In the genomic region with DNA sequence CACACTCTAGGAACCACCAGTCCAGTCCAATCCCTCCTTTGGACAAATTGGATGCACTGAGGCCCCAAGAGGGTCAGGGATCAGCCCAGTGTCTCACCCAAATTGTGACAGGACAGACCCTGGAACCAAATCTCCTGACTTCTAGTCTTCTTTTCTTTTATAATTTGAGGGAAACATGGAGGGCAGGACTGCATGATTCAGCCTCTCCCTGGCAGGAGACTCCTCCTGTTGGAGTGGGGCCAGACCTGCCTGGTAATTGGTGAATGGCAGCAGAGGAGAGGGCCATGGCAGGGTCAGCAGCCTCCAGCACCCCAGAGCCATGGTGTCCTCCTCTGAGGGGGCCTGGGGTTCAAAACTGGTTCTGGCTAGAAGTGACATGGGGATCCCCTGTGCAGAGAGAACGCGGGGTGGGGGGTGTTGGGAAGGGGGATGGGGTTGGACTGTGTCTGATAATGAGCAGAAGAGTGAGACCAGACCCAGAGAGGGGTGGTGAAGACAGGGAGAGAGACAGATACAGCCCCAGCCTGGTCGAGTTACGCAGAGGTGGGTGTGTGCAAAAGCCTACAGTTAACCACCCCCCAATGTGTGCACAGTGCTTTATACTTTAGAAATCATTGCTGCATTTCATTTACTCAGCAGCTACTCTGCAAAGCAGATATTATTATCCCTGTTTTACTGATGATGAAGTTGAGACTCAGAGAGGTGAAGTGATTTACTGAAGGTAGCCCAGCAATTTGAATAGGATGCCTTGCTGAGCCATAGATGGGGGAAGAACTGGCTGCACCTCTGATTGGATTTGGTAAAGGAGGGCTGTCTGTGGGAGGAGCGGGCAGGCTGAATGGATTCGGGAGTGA, we compare ENCODE assay signal across 2 cellular contexts.
TF ChIP-seq lines count a peak whose summit lies in the region.

No MANE protein-coding gene starts in this region.

TF ChIP-seq in IMR-90, 13 proteins besides CTCF, POLR2A, EP300 and RAD21:
- TF ChIP-seq CEBPB (IDR thresholded peaks at IDR 0.05; ENCODE audit: low read depth, low read length), result no peak
- no peak for TF ChIP-seq CHD1 (IDR thresholded peaks at IDR 0.05; ENCODE audit: low read depth, low read length)
- TF ChIP-seq RFX5 (IDR thresholded peaks at IDR 0.05; ENCODE audit: low read depth, low read length), result no peak
- TF ChIP-seq MAZ (IDR thresholded peaks at IDR 0.05; ENCODE audit: borderline replicate concordance, low read depth, low read length), result no peak
- TF ChIP-seq SMC3 (IDR thresholded peaks at IDR 0.05; ENCODE audit: low read depth, low read length), result no peak
- TF ChIP-seq, protein P1, sequence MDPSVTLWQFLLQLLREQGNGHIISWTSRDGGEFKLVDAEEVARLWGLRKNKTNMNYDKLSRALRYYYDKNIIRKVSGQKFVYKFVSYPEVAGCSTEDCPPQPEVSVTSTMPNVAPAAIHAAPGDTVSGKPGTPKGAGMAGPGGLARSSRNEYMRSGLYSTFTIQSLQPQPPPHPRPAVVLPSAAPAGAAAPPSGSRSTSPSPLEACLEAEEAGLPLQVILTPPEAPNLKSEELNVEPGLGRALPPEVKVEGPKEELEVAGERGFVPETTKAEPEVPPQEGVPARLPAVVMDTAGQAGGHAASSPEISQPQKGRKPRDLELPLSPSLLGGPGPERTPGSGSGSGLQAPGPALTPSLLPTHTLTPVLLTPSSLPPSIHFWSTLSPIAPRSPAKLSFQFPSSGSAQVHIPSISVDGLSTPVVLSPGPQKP (IDR thresholded peaks at IDR 0.05; ENCODE audit: borderline replicate concordance, low read depth, low read length), result no peak
- TF ChIP-seq NFE2L2 (IDR thresholded peaks at IDR 0.05; ENCODE audit: low read depth, low read length), result no peak
- no peak for TF ChIP-seq BHLHE40 (IDR thresholded peaks at IDR 0.05; ENCODE audit: low read depth, low read length)
- TF ChIP-seq FOS (IDR thresholded peaks at IDR 0.05; ENCODE audit: low read depth, low read length), result no peak
- TF ChIP-seq MAFK (IDR thresholded peaks at IDR 0.05; ENCODE audit: low read depth, low read length), result no peak
- no peak for TF ChIP-seq USF2 (IDR thresholded peaks at IDR 0.05; ENCODE audit: low read depth, low read length)
- no peak for TF ChIP-seq RCOR1 (IDR thresholded peaks at IDR 0.05; ENCODE audit: insufficient replicate concordance, low read length)
- no peak for TF ChIP-seq MXI1 (IDR thresholded peaks at IDR 0.05; ENCODE audit: borderline replicate concordance, low read depth, low read length)

TF ChIP-seq in K562, 482 proteins besides CTCF, POLR2A, EP300 and RAD21:
- peak in 1 of 2 experiments; percentile 50; a peak in 1 of 4 replicates for TF ChIP-seq KDM1A (IDR thresholded peaks at IDR 0.05)
- TF ChIP-seq ZNF589 (CRISPR knock-in tag; IDR thresholded peaks at IDR 0.05; ENCODE audit: low read depth), result no peak
- peak; percentile 23 for TF ChIP-seq ZFP36 (IDR thresholded peaks at IDR 0.05; ENCODE audit: low read depth, low read length, partially characterized antibody)
